Comparison of ENCODE assay signal across 8 cellular contexts in the genomic region with DNA sequence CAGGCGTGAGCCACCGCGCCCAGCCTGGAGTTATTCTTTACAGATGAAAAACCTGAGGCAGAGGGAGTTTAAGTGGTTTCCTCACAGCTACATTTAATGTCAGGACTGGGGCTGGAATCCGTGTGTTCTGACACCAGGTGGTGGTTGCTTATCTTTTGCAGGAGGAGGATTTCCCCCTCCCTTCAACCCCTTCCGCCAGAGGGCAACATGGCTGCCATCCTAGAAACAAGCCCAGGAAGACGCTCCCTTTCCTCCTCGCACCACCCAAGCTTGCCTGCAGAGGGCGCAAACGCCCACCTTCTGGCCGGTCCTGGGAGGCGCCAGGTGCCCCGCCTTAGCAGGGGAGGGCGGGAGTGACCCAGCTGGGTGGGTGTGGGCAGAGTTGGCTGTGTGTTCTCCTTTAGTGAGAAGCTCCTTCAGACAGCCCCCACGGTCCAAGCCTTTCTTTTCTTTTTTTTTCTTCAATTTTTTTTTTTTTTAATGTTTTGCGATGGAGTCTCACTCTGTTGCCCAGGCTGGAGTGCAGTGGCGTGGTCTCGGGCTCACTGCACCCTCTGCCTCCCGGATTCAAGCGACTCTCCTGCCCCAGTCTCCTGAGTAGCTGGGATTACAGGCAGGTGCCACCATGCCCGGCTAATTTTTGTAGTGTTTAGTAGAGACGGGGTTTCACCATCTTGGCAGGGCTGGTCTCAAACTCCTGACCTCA. TPM values are rescaled to one million over a fixed set of nuclear protein-coding genes. Genes with fewer than 3 reads are reported as not detected.
DNase-seq lines count a peak whose midpoint lies in the region; ATAC-seq lines count a peak whose summit lies in the region.

No MANE protein-coding gene starts in this region.

- no peaks in the 10 kb centered on the region for H3K36me3 ChIP-seq in adipocyte (ENCODE audit: control insufficient read depth, insufficient read depth, low read length, severe bottlenecking)

- DNase-seq in DMS 273 treated with DMSO at 0.1 percent for 48 hours (lab: John Stamatoyannopoulos, UW) (peak; percentile 71), NCI-H2029 treated with DMSO at 0.1 percent for 48 hours (lab: John Stamatoyannopoulos, UW) (peak; percentile 30), T-helper 17 cell (peak; percentile 85 to 96 (median 88)), adipocyte (ENCODE audit: low read depth) (peak; percentile 52), left cardiac atrium (peak; percentile 85), renal cortical epithelial cell (ENCODE audit: low read depth) (peak; percentile 74)

- intact Hi-C loops in left cardiac atrium (cut with DNase I) = no loop called here

- peak overlapping the region; percentile 19 for H3K4me3 Mint-ChIP-seq in T-helper 17 cell

- H3K4me1 ChIP-seq in adipocyte (ENCODE audit: control insufficient read depth, insufficient read depth, low read length) = no peaks in the 10 kb centered on the region

- peak; percentile 67 for ATAC-seq in HG02623 (IDR thresholded peaks at IDR 0.05; ENCODE audit: unreplicated experiment)
- peak; percentile 99 for ATAC-seq in T-helper 17 cell
- peak; percentile 93 to 96 for ATAC-seq in left cardiac atrium
- ATAC-seq in HG03280 (IDR thresholded peaks at IDR 0.05; ENCODE audit: unreplicated experiment) = no peak

- H3K27me3 Mint-ChIP-seq in T-helper 17 cell = no peaks in the 10 kb centered on the region

- H3K9me3 ChIP-seq in T-helper 17 cell (ENCODE audit: control insufficient read depth, low read length, poor library complexity, severe bottlenecking) = no peaks in the 10 kb centered on the region
- H3K9me3 ChIP-seq in adipocyte (ENCODE audit: control insufficient read depth, low read length) = peaks cover 5% of the 10 kb centered on the region

- no peaks in the 10 kb centered on the region for H3K36me3 Mint-ChIP-seq in T-helper 17 cell (ENCODE audit: low read depth)

- no peak overlapping the region for H3K27ac Mint-ChIP-seq in T-helper 17 cell

- H3K27me3 ChIP-seq in adipocyte (replicated peaks; ENCODE audit: control insufficient read depth, insufficient read depth, low read length) = peaks cover 11% of the 10 kb centered on the region

- H3K4me1 Mint-ChIP-seq in T-helper 17 cell = peaks cover 15% of the 10 kb centered on the region

- H3K4me3 ChIP-seq in adipocyte (ENCODE audit: low read length) = no peak overlapping the region

- no peak overlapping the region for H3K9ac ChIP-seq in adipocyte (ENCODE audit: low read length)

RNA-seq across cellular contexts. Expression of a gene that starts 9.9 kb away (rescaled TPM):
- total RNA-seq in T-helper 17 cell (100 to 1,000 TPM in 1 of 2 donors, 10 to 100 TPM in 1; 77.3 to 109 TPM), left cardiac atrium (10 to 100 TPM; 49.1 to 57.6 TPM), renal cortical epithelial cell (11.1 and 15.9 TPM in 2 replicates)

RNA-seq across cellular contexts. Expression of a gene that starts 36.9 kb away (rescaled TPM):
- total RNA-seq in T-helper 17 cell = under 1 TPM; 0.13 to 0.37 TPM
- total RNA-seq in left cardiac atrium = under 1 TPM; 0.06 to 0.13 TPM
- not detected in 2 replicates for total RNA-seq in renal cortical epithelial cell

Comparison
In these comparisons a context has a peak if more than half of its experiments do, and no peak if none do; other contexts are left out.
1. DNase-seq: peak in every context shown above with its lines; median percentile 88 in T-helper 17 cell; 85 in left cardiac atrium; 74 in renal cortical epithelial cell; 71 in DMS 273 treated with DMSO at 0.1 percent for 48 hours; 52 in adipocyte; 30 in NCI-H2029 treated with DMSO at 0.1 percent for 48 hours.